ENCODE assay signal across 1 cellular context in the genomic region with DNA sequence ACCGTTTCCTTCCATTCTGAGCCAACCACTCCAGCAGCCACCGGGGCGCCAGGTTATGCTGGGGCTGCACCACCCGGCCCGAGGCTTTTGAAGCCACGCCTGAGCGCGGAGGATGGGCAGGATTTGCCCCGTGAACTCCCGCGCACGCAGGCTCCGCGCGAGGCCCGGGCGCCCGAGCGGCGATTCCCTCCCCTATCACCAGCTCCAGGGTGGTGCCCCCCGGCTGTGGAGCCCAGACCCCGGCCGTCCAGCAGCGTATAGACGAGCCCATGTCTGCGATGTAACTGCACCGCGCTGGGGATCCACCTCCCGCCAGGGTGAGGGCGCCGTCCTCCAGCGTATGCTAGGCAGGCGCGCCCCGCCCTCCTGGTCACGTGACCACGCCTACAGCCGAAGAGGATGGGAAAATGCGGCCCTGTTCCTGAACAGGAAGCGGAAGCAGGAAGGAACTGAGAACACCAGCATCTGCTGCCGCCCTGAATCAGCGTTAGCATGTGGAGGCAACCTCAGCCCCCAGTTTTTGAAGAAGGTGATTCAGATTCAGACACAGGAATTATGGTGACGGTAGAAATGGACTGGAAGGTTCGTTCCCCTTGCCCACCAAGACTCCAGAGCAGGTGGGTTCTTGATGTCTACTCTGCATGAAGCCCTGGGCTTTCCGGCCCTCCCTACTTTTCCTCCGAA.
TF ChIP-seq lines count a peak whose summit lies in the region.

No MANE protein-coding gene starts in this region.

TF ChIP-seq in WTC11, 78 proteins besides CTCF, POLR2A, EP300 and RAD21 (continued from another document and continues in another):
- TF ChIP-seq, protein P1, sequence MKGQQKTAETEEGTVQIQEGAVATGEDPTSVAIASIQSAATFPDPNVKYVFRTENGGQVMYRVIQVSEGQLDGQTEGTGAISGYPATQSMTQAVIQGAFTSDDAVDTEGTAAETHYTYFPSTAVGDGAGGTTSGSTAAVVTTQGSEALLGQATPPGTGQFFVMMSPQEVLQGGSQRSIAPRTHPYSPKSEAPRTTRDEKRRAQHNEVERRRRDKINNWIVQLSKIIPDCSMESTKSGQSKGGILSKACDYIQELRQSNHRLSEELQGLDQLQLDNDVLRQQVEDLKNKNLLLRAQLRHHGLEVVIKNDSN (CRISPR knock-in tag; IDR thresholded peaks at IDR 0.05) = peak; percentile 97
- TF ChIP-seq SP1 (CRISPR knock-in tag; conservative IDR thresholded peaks at IDR 0.05) (peak; percentile 78), SMAD3 (CRISPR knock-in tag; IDR thresholded peaks at IDR 0.05; ENCODE audit: borderline replicate concordance) (peak; percentile 89; the same call in 1 of the 2 replicates), JUN (CRISPR knock-in tag; IDR thresholded peaks at IDR 0.05) (peak; percentile 85; the same call in 1 of the 2 replicates), CBFB (CRISPR knock-in tag; IDR thresholded peaks at IDR 0.05; ENCODE audit: low read depth) (peak; percentile 95; the same call in 1 of the 2 replicates), NR1H2 (CRISPR knock-in tag; IDR thresholded peaks at IDR 0.05) (no peak), ZBTB21 (CRISPR knock-in tag; IDR thresholded peaks at IDR 0.05; ENCODE audit: borderline replicate concordance) (0 out of 2 replicates have a peak, but pooled peaks have one; percentile 13), GRHL2 (CRISPR knock-in tag; IDR thresholded peaks at IDR 0.05; ENCODE audit: insufficient replicate concordance, severe bottlenecking) (no peak), FOXJ3 (CRISPR knock-in tag; IDR thresholded peaks at IDR 0.05; ENCODE audit: borderline replicate concordance) (peak; percentile 72; the same call in 1 of the 2 replicates), ZNF416 (CRISPR knock-in tag; IDR thresholded peaks at IDR 0.05) (no peak), ZNF138 (CRISPR knock-in tag; conservative IDR thresholded peaks at IDR 0.05) (no peak), FOXP1 (CRISPR knock-in tag; IDR thresholded peaks at IDR 0.05; ENCODE audit: borderline replicate concordance) (peak; percentile 94), SOX15 (CRISPR knock-in tag; IDR thresholded peaks at IDR 0.05) (no peak), TP53 (CRISPR knock-in tag; IDR thresholded peaks at IDR 0.05) (peak; percentile 91; the same call in 1 of the 2 replicates), ETV6 (CRISPR knock-in tag; IDR thresholded peaks at IDR 0.05) (peak; percentile 100), EMX1 (CRISPR knock-in tag; IDR thresholded peaks at IDR 0.05) (no peak), OVOL2 (CRISPR knock-in tag; IDR thresholded peaks at IDR 0.05; ENCODE audit: borderline replicate concordance) (no peak)
- TF ChIP-seq, protein P2, sequence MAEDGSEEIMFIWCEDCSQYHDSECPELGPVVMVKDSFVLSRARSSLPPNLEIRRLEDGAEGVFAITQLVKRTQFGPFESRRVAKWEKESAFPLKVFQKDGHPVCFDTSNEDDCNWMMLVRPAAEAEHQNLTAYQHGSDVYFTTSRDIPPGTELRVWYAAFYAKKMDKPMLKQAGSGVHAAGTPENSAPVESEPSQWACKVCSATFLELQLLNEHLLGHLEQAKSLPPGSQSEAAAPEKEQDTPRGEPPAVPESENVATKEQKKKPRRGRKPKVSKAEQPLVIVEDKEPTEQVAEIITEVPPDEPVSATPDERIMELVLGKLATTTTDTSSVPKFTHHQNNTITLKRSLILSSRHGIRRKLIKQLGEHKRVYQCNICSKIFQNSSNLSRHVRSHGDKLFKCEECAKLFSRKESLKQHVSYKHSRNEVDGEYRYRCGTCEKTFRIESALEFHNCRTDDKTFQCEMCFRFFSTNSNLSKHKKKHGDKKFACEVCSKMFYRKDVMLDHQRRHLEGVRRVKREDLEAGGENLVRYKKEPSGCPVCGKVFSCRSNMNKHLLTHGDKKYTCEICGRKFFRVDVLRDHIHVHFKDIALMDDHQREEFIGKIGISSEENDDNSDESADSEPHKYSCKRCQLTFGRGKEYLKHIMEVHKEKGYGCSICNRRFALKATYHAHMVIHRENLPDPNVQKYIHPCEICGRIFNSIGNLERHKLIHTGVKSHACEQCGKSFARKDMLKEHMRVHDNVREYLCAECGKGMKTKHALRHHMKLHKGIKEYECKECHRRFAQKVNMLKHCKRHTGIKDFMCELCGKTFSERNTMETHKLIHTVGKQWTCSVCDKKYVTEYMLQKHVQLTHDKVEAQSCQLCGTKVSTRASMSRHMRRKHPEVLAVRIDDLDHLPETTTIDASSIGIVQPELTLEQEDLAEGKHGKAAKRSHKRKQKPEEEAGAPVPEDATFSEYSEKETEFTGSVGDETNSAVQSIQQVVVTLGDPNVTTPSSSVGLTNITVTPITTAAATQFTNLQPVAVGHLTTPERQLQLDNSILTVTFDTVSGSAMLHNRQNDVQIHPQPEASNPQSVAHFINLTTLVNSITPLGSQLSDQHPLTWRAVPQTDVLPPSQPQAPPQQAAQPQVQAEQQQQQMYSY (CRISPR knock-in tag; IDR thresholded peaks at IDR 0.05) = peak; percentile 92
- TF ChIP-seq, protein P3, sequence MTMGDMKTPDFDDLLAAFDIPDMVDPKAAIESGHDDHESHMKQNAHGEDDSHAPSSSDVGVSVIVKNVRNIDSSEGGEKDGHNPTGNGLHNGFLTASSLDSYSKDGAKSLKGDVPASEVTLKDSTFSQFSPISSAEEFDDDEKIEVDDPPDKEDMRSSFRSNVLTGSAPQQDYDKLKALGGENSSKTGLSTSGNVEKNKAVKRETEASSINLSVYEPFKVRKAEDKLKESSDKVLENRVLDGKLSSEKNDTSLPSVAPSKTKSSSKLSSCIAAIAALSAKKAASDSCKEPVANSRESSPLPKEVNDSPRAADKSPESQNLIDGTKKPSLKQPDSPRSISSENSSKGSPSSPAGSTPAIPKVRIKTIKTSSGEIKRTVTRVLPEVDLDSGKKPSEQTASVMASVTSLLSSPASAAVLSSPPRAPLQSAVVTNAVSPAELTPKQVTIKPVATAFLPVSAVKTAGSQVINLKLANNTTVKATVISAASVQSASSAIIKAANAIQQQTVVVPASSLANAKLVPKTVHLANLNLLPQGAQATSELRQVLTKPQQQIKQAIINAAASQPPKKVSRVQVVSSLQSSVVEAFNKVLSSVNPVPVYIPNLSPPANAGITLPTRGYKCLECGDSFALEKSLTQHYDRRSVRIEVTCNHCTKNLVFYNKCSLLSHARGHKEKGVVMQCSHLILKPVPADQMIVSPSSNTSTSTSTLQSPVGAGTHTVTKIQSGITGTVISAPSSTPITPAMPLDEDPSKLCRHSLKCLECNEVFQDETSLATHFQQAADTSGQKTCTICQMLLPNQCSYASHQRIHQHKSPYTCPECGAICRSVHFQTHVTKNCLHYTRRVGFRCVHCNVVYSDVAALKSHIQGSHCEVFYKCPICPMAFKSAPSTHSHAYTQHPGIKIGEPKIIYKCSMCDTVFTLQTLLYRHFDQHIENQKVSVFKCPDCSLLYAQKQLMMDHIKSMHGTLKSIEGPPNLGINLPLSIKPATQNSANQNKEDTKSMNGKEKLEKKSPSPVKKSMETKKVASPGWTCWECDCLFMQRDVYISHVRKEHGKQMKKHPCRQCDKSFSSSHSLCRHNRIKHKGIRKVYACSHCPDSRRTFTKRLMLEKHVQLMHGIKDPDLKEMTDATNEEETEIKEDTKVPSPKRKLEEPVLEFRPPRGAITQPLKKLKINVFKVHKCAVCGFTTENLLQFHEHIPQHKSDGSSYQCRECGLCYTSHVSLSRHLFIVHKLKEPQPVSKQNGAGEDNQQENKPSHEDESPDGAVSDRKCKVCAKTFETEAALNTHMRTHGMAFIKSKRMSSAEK (CRISPR knock-in tag; IDR thresholded peaks at IDR 0.05; ENCODE audit: borderline replicate concordance) = peak; percentile 13; the same call in 1 of the 2 replicates
- TF ChIP-seq, protein P4, sequence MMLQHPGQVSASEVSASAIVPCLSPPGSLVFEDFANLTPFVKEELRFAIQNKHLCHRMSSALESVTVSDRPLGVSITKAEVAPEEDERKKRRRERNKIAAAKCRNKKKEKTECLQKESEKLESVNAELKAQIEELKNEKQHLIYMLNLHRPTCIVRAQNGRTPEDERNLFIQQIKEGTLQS (CRISPR knock-in tag; conservative IDR thresholded peaks at IDR 0.05) = no peak
- TF ChIP-seq, protein P5, sequence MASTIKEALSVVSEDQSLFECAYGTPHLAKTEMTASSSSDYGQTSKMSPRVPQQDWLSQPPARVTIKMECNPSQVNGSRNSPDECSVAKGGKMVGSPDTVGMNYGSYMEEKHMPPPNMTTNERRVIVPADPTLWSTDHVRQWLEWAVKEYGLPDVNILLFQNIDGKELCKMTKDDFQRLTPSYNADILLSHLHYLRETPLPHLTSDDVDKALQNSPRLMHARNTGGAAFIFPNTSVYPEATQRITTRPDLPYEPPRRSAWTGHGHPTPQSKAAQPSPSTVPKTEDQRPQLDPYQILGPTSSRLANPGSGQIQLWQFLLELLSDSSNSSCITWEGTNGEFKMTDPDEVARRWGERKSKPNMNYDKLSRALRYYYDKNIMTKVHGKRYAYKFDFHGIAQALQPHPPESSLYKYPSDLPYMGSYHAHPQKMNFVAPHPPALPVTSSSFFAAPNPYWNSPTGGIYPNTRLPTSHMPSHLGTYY (CRISPR knock-in tag; IDR thresholded peaks at IDR 0.05) = no peak
- TF ChIP-seq, protein P6, sequence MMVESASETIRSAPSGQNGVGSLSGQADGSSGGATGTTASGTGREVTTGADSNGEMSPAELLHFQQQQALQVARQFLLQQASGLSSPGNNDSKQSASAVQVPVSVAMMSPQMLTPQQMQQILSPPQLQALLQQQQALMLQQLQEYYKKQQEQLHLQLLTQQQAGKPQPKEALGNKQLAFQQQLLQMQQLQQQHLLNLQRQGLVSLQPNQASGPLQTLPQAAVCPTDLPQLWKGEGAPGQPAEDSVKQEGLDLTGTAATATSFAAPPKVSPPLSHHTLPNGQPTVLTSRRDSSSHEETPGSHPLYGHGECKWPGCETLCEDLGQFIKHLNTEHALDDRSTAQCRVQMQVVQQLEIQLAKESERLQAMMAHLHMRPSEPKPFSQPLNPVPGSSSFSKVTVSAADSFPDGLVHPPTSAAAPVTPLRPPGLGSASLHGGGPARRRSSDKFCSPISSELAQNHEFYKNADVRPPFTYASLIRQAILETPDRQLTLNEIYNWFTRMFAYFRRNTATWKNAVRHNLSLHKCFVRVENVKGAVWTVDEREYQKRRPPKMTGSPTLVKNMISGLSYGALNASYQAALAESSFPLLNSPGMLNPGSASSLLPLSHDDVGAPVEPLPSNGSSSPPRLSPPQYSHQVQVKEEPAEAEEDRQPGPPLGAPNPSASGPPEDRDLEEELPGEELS (CRISPR knock-in tag; IDR thresholded peaks at IDR 0.05) = peak; percentile 95
- TF ChIP-seq, protein P7, sequence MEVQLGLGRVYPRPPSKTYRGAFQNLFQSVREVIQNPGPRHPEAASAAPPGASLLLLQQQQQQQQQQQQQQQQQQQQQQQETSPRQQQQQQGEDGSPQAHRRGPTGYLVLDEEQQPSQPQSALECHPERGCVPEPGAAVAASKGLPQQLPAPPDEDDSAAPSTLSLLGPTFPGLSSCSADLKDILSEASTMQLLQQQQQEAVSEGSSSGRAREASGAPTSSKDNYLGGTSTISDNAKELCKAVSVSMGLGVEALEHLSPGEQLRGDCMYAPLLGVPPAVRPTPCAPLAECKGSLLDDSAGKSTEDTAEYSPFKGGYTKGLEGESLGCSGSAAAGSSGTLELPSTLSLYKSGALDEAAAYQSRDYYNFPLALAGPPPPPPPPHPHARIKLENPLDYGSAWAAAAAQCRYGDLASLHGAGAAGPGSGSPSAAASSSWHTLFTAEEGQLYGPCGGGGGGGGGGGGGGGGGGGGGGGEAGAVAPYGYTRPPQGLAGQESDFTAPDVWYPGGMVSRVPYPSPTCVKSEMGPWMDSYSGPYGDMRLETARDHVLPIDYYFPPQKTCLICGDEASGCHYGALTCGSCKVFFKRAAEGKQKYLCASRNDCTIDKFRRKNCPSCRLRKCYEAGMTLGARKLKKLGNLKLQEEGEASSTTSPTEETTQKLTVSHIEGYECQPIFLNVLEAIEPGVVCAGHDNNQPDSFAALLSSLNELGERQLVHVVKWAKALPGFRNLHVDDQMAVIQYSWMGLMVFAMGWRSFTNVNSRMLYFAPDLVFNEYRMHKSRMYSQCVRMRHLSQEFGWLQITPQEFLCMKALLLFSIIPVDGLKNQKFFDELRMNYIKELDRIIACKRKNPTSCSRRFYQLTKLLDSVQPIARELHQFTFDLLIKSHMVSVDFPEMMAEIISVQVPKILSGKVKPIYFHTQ (CRISPR knock-in tag; IDR thresholded peaks at IDR 0.05) = no peak
- TF ChIP-seq, protein P8, sequence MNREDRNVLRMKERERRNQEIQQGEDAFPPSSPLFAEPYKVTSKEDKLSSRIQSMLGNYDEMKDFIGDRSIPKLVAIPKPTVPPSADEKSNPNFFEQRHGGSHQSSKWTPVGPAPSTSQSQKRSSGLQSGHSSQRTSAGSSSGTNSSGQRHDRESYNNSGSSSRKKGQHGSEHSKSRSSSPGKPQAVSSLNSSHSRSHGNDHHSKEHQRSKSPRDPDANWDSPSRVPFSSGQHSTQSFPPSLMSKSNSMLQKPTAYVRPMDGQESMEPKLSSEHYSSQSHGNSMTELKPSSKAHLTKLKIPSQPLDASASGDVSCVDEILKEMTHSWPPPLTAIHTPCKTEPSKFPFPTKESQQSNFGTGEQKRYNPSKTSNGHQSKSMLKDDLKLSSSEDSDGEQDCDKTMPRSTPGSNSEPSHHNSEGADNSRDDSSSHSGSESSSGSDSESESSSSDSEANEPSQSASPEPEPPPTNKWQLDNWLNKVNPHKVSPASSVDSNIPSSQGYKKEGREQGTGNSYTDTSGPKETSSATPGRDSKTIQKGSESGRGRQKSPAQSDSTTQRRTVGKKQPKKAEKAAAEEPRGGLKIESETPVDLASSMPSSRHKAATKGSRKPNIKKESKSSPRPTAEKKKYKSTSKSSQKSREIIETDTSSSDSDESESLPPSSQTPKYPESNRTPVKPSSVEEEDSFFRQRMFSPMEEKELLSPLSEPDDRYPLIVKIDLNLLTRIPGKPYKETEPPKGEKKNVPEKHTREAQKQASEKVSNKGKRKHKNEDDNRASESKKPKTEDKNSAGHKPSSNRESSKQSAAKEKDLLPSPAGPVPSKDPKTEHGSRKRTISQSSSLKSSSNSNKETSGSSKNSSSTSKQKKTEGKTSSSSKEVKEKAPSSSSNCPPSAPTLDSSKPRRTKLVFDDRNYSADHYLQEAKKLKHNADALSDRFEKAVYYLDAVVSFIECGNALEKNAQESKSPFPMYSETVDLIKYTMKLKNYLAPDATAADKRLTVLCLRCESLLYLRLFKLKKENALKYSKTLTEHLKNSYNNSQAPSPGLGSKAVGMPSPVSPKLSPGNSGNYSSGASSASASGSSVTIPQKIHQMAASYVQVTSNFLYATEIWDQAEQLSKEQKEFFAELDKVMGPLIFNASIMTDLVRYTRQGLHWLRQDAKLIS (CRISPR knock-in tag; IDR thresholded peaks at IDR 0.05; ENCODE audit: borderline replicate concordance) = no peak
- TF ChIP-seq, protein P9, sequence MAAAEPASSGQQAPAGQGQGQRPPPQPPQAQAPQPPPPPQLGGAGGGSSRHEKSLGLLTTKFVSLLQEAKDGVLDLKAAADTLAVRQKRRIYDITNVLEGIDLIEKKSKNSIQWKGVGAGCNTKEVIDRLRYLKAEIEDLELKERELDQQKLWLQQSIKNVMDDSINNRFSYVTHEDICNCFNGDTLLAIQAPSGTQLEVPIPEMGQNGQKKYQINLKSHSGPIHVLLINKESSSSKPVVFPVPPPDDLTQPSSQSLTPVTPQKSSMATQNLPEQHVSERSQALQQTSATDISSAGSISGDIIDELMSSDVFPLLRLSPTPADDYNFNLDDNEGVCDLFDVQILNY (CRISPR knock-in tag; IDR thresholded peaks at IDR 0.05) = peak; percentile 91
- TF ChIP-seq, protein P10, sequence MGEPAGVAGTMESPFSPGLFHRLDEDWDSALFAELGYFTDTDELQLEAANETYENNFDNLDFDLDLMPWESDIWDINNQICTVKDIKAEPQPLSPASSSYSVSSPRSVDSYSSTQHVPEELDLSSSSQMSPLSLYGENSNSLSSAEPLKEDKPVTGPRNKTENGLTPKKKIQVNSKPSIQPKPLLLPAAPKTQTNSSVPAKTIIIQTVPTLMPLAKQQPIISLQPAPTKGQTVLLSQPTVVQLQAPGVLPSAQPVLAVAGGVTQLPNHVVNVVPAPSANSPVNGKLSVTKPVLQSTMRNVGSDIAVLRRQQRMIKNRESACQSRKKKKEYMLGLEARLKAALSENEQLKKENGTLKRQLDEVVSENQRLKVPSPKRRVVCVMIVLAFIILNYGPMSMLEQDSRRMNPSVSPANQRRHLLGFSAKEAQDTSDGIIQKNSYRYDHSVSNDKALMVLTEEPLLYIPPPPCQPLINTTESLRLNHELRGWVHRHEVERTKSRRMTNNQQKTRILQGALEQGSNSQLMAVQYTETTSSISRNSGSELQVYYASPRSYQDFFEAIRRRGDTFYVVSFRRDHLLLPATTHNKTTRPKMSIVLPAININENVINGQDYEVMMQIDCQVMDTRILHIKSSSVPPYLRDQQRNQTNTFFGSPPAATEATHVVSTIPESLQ (CRISPR knock-in tag; IDR thresholded peaks at IDR 0.05) = no peak
